In genomic region chr1:36540056-36540455, GRCh38 we compare ENCODE assay signal across 21 cellular contexts. TPM values are rescaled to one million over a fixed set of nuclear protein-coding genes. Genes with fewer than 3 reads are reported as not detected.
"Had no signal": no experiment of that assay in that cellular context is flagged by ENCODE, and none has a peak within 500 bp of the region (broad histone marks: within the 10 kb centered on the region; RNA-seq: fewer than 3 reads in every experiment).

No MANE protein-coding gene starts in this region.

- H3K9me3 ChIP-seq: SJCRH30 had no signal

- H3K27ac ChIP-seq: brain microvascular endothelial cell, SJCRH30, SK-N-MC had no signal

- H3K4me3 ChIP-seq: K562, SJCRH30, SK-N-MC had no signal

- H3K27me3 ChIP-seq: brain microvascular endothelial cell, SJCRH30 had no signal

- ATAC-seq: activated CD8-positive, alpha-beta T cell treated with anti-CD3 and anti-CD28 coated beads, Interleukin-2, amount 10 ng/mL, durations not matched to agents 7 days and 5 days; activated naive CD8-positive, alpha-beta T cell treated with anti-CD3 and anti-CD28 coated beads, Interleukin-2, amount 50 U/mL, for 24 hours; K562; Panc1 had no signal

- DNase-seq: activated CD4-positive, alpha-beta T cell treated with anti-CD3 and anti-CD28 coated beads, Interleukin-2, amount 10 ng/mL, durations not matched to agents 24 days and 14 days; activated CD4-positive, alpha-beta T cell treated with anti-CD3 and anti-CD28 coated beads, Interleukin-2, amount 50 U/mL, for 4 hours; activated CD8-positive, alpha-beta T cell treated with anti-CD3 and anti-CD28 coated beads, Interleukin-2, amount 10 ng/mL, durations not matched to agents 7 days and 5 days; activated naive CD4-positive, alpha-beta T cell treated with anti-CD3 and anti-CD28 coated beads, Interleukin-2, amount 10 ng/mL, durations not matched to agents 7 days and 5 days; activated naive CD8-positive, alpha-beta T cell treated with anti-CD3 and anti-CD28 coated beads, Interleukin-2, amount 50 U/mL, for 24 hours; activated T-cell treated with anti-CD3 and anti-CD28 coated beads, Interleukin-2, amount 50 U/mL, for 24 hours; anterior cingulate cortex; brain microvascular endothelial cell; NCI-H1105; NCI-H1417 treated with DMSO at 0.1 percent for 48 hours; NCI-H1930; NCI-H2081 treated with DMSO at 0.1 percent for 48 hours; NCI-H345; NCI-H524 treated with DMSO at 0.1 percent for 48 hours; SHP77; SJCRH30 had no signal

- H3K4me1 ChIP-seq: SJCRH30 had no signal

- H3K36me3 ChIP-seq: brain microvascular endothelial cell, SJCRH30 had no signal

RNA-seq across cellular contexts. Expression of gene CSF3R, which starts 57.3 kb away (rescaled TPM):
- total RNA-seq: MCF 10A, RPMI7951, SJCRH30 had no signal
